13 cellular contexts compared by ENCODE assay signal in the genomic region with DNA sequence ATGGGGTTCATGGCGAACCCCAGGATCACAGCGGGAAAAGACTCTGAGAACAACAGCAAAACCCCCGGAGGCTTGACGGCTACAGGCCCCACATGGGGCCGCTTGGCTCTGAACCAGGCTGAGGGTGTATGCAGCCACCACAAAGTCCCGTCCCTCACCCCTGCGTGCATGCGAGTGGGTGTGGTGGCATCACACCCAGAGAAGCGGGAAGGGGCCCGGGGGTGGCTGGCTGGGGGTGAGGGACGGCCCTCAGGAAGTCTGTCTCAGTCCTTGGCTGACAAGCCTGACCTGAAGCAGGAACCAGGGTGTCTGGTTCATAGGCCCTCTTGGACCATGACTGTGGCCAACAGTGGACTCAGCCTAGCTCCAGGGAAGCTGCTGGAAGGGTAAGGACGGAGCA.
"Had no signal": no experiment of that assay in that cellular context is flagged by ENCODE, and none has a peak within 500 bp of the region (broad histone marks: within the 10 kb centered on the region; RNA-seq: fewer than 3 reads in every experiment).

No MANE protein-coding gene starts in this region.

- H3K9me3 ChIP-seq: colonic mucosa, SJSA1, upper lobe of left lung had no signal

- DNase-seq: activated CD8-positive, alpha-beta T cell treated with anti-CD3 and anti-CD28 coated beads for 36 hours; activated effector memory CD4-positive, alpha-beta T cell treated with anti-CD3 and anti-CD28 coated beads, Interleukin-2, amount 50 U/mL, for 16 hours; activated T-cell treated with anti-CD3 and anti-CD28 coated beads, Interleukin-2, amount 50 U/mL, for 4 hours; caudate nucleus; colonic mucosa; foreskin fibroblast; head of caudate nucleus; natural killer cell; stimulated activated naive CD8-positive, alpha-beta T cell treated with anti-CD3 and anti-CD28 coated beads, Interleukin-15, amount 100 ng/mL, for 72 hours; T-helper 9 cell; WERI-Rb-1 had no signal

- H3K4me3 ChIP-seq: colonic mucosa, SJSA1, upper lobe of left lung had no signal

- H3K36me3 ChIP-seq: colonic mucosa had no signal
